8 cellular contexts compared by ENCODE assay signal in the genomic region with DNA sequence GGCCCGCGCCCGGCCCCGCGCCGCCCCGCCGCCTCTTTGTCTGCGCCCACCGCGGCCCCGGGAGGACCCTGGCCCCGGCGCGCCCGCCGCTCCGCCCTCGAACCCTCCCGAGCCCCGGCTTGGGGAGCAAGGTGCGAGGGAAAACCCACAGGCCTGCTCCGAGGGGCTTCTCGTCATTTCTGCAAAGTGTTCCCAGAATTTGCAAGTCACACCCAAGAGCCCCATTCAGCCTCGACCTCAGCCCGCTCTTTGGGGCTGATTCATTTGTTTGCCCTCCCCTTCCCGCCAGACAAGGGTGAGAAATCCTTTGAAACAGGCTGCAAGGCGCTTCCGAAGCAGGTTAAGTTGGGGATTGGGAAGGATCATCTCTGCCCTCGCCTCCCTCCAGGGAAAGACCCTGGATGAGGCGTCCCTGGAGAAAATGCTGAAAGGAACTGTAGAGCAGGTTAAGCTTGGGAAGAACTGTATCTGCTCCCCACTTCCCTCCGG. TPM values are rescaled to one million over a fixed set of nuclear protein-coding genes. Genes with fewer than 3 reads are reported as not detected.
DNase-seq lines count a peak whose midpoint lies in the region; ATAC-seq, FAIRE-seq and TF ChIP-seq lines count a peak whose summit lies in the region.

No MANE protein-coding gene starts in this region.

- peak overlapping the region; percentile 88 for H3K27ac ChIP-seq in RWPE2 (ENCODE audit: poor library complexity, severe bottlenecking)
- peak overlapping the region; percentile 91 for H3K27ac ChIP-seq in astrocyte (ENCODE audit: low read depth, low read length)

- ATAC-seq in HG02759 (IDR thresholded peaks at IDR 0.05; ENCODE audit: unreplicated experiment) (peak; percentile 3), RWPE2 (ENCODE audit: low read depth) (peak; percentile 32), GM21825 (IDR thresholded peaks at IDR 0.05; ENCODE audit: unreplicated experiment) (no peak)

- peak overlapping the region; percentile 92 for H2AFZ ChIP-seq in astrocyte (ENCODE audit: low read depth, low read length)

- peak overlapping the region; percentile 90 for H3K4me3 Mint-ChIP-seq in astrocyte (ENCODE audit: unreplicated experiment)
- peak overlapping the region; percentile 66 to 90 (median 88) for H3K4me3 Mint-ChIP-seq in immature natural killer cell

- peak overlapping the region; percentile 96 for H3K27ac Mint-ChIP-seq in astrocyte (ENCODE audit: unreplicated experiment)
- peak overlapping the region; percentile 58 to 87 (median 80) for H3K27ac Mint-ChIP-seq in immature natural killer cell

- H3K9me3 ChIP-seq in RWPE2 (ENCODE audit: severe bottlenecking) = no peaks in the 10 kb centered on the region
- H3K9me3 ChIP-seq in astrocyte (ENCODE audit: insufficient read depth, low read depth, low read length) = no peaks in the 10 kb centered on the region

- no peak for FAIRE-seq in astrocyte (lab: Jason Lieb, UNC)

- peak overlapping the region; percentile 97 for H3K4me2 ChIP-seq in astrocyte (ENCODE audit: low read length)

- no peak for TF ChIP-seq CTCF in RWPE2 (IDR thresholded peaks at IDR 0.05; ENCODE audit: poor library complexity, severe bottlenecking)
- no peak for TF ChIP-seq CTCF in astrocyte (IDR thresholded peaks at IDR 0.05; ENCODE audit: insufficient read depth, low read depth, low read length)

- in situ Hi-C loops in Caki2 (cut with HindIII; ENCODE audit: low pct_unique_long_range_greater_than_20kb, low sequenced_read_pairs) = no loop called here

- H3K4me3 ChIP-seq in RWPE2 (ENCODE audit: severe bottlenecking) (peak overlapping the region; percentile 100), astrocyte (ENCODE audit: insufficient read depth, low read depth, low read length) (peak overlapping the region; percentile 76)

- peaks cover 42% of the 10 kb centered on the region for H3K79me2 ChIP-seq in astrocyte (ENCODE audit: insufficient read depth, low read length)

- H4K20me1 ChIP-seq in astrocyte (ENCODE audit: insufficient read depth, low read length) = peaks cover 34% of the 10 kb centered on the region

- H3K4me1 Mint-ChIP-seq in astrocyte (ENCODE audit: low read depth, unreplicated experiment) (peaks cover 14% of the 10 kb centered on the region), immature natural killer cell (peaks cover 25 to 32% of the 10 kb centered on the region in 2 donors)

- peak overlapping the region; percentile 97 for H3K9ac ChIP-seq in astrocyte (ENCODE audit: low read length)

- H3K36me3 Mint-ChIP-seq in astrocyte (ENCODE audit: low read depth, unreplicated experiment) = no peaks in the 10 kb centered on the region
- H3K36me3 Mint-ChIP-seq in immature natural killer cell = no peaks in the 10 kb centered on the region

- H3K9me3 Mint-ChIP-seq in astrocyte (ENCODE audit: unreplicated experiment) (no peaks in the 10 kb centered on the region), immature natural killer cell (no peaks in the 10 kb centered on the region)

- DNase-seq in Caki2 (ENCODE audit: low read depth) = peak; percentile 59
- no peak for DNase-seq in RWPE2 (ENCODE audit: low spot score)
- DNase-seq in astrocyte (ENCODE audit: low read depth) = peak; percentile 62
- DNase-seq in immature natural killer cell = peak; percentile 5 to 10 (median 9)
- DNase-seq in stimulated activated CD4-positive, alpha-beta T cell treated with anti-CD3 and anti-CD28 coated beads, Interleukin-12 subunit alpha, Interleukin-12 subunit beta, amount 100 ng/mL, for 4 hours = peak; percentile 43
- no peak for DNase-seq in globus pallidus (ENCODE audit: low spot score)

- H3K4me1 ChIP-seq in RWPE2 (ENCODE audit: insufficient read depth, poor library complexity, severe bottlenecking) (no peaks in the 10 kb centered on the region), astrocyte (ENCODE audit: insufficient read depth, low read length) (peaks cover 19% of the 10 kb centered on the region)

- no peaks in the 10 kb centered on the region for H3K27me3 ChIP-seq in RWPE2 (ENCODE audit: insufficient read depth, poor library complexity, severe bottlenecking)
- H3K27me3 ChIP-seq in astrocyte (ENCODE audit: insufficient read depth, low read length) = no peaks in the 10 kb centered on the region

- H3K27me3 Mint-ChIP-seq in astrocyte (ENCODE audit: low read depth, unreplicated experiment) (no peaks in the 10 kb centered on the region), immature natural killer cell (ENCODE audit: low read depth in 3 of 3) (peaks cover 0 to 2% (median 0%) of the 10 kb centered on the region in 3 donors)

- H3K36me3 ChIP-seq in RWPE2 (ENCODE audit: low read depth) (no peaks in the 10 kb centered on the region), astrocyte (ENCODE audit: insufficient read depth, low read length) (no peaks in the 10 kb centered on the region)

RNA-seq across cellular contexts. Expression of a gene that starts 0.3 kb away (rescaled TPM):
- total RNA-seq in Caki2 (2014; rRNA removed; shearing (Covaris generic); ENCODE audit: low replicate concordance) = 26.9 and 28.4 TPM in 2 replicates
- 59.4 and 70.0 TPM in 2 replicates for total RNA-seq in astrocyte
- polyA plus RNA-seq in immature natural killer cell = 10 to 100 TPM in 1 of 3 donors, 1 to 10 TPM in 2; 1.4 to 30.6 (median 9.5) TPM

Comparison
In these comparisons a context has a peak if more than half of its experiments do, and no peak if none do; other contexts are left out.
1. DNase-seq: peak in Caki2 (single experiment), astrocyte (single experiment), immature natural killer cell (3 of 3) and stimulated activated CD4-positive, alpha-beta T cell treated with anti-CD3 and anti-CD28 coated beads, Interleukin-12 subunit alpha, Interleukin-12 subunit beta, amount 100 ng/mL, for 4 hours (single experiment); none in RWPE2 (single experiment) and globus pallidus (single experiment).